1 cellular context compared by ENCODE assay signal in genomic region chr10:95693668-95694534, GRCh38.
TF ChIP-seq lines count a peak whose summit lies in the region.

TCTN3 (minus strand) TSS chr10:95693927; CDS start chr10:95693899, 28 bp downstream.

TF ChIP-seq in HepG2, 621 proteins besides CTCF, POLR2A, EP300 and RAD21 (continued from another document):
- TF ChIP-seq ZNF292 (CRISPR knock-in tag; IDR thresholded peaks at IDR 0.05; ENCODE audit: borderline replicate concordance, low read depth) (no peak; the same call in 1 of the 2 replicates), ZNF260 (CRISPR knock-in tag; IDR thresholded peaks at IDR 0.05; ENCODE audit: borderline replicate concordance, low read depth) (no peak), ERF (CRISPR knock-in tag; IDR thresholded peaks at IDR 0.05) (0 out of 2 replicates have a peak, but pooled peaks have one; percentile 59), CBX5 (CRISPR knock-in tag; IDR thresholded peaks at IDR 0.05; ENCODE audit: borderline replicate concordance) (peak; percentile 82; the same call in 1 of the 2 replicates), MEIS2 (CRISPR knock-in tag; IDR thresholded peaks at IDR 0.05) (no peak), MXD4 (CRISPR knock-in tag; IDR thresholded peaks at IDR 0.05) (peak; percentile 88; the same call in 1 of the 2 replicates), ZFP37 (CRISPR knock-in tag; IDR thresholded peaks at IDR 0.05; ENCODE audit: borderline replicate concordance) (0 out of 2 replicates have a peak, but pooled peaks have one; percentile 24), TBX3 (IDR thresholded peaks at IDR 0.05; ENCODE audit: borderline replicate concordance) (no peak), SOX6 (IDR thresholded peaks at IDR 0.05) (no peak), SOX6 (CRISPR knock-in tag; IDR thresholded peaks at IDR 0.05) (peak; percentile 73), MYNN (CRISPR knock-in tag; IDR thresholded peaks at IDR 0.05; ENCODE audit: low read depth) (no peak), CEBPG (CRISPR knock-in tag; IDR thresholded peaks at IDR 0.05) (peak; percentile 41; the same call in 1 of the 2 replicates), ZNF619 (CRISPR knock-in tag; IDR thresholded peaks at IDR 0.05) (peak; percentile 72; the same call in 1 of the 2 replicates), ZMYM4 (CRISPR knock-in tag; IDR thresholded peaks at IDR 0.05) (peak; percentile 98), TCF7L2 (IDR thresholded peaks at IDR 0.05; ENCODE audit: low read depth, low read length) (no peak), HNRNPK (IDR thresholded peaks at IDR 0.05; ENCODE audit: low read depth, low read length, poor library complexity, severe bottlenecking) (no peak), ZNF724P (CRISPR knock-in tag; IDR thresholded peaks at IDR 0.05; ENCODE audit: borderline replicate concordance) (no peak), ZBTB34 (CRISPR knock-in tag; IDR thresholded peaks at IDR 0.05) (no peak), EZH2 (conservative IDR thresholded peaks at IDR 0.05; ENCODE audit: low read depth, low read length) (no peak), MATR3 (CRISPR knock-in tag; IDR thresholded peaks at IDR 0.05) (no peak), PHF21A (CRISPR knock-in tag; IDR thresholded peaks at IDR 0.05) (peak; percentile 76; the same call in 1 of the 2 replicates), ZNF362 (CRISPR knock-in tag; IDR thresholded peaks at IDR 0.05; ENCODE audit: borderline replicate concordance) (peak; percentile 85; the same call in 1 of the 2 replicates), ISL2 (CRISPR knock-in tag; IDR thresholded peaks at IDR 0.05) (peak; percentile 42; the same call in 1 of the 2 replicates), DZIP1 (CRISPR knock-in tag; IDR thresholded peaks at IDR 0.05) (no peak), STAT6 (CRISPR knock-in tag; IDR thresholded peaks at IDR 0.05; ENCODE audit: borderline replicate concordance) (no peak), ZSCAN22 (CRISPR knock-in tag; IDR thresholded peaks at IDR 0.05) (no peak), MTF2 (CRISPR knock-in tag; IDR thresholded peaks at IDR 0.05; ENCODE audit: borderline replicate concordance) (no peak), MTERF4 (CRISPR knock-in tag; IDR thresholded peaks at IDR 0.05) (no peak), MBNL3 (CRISPR knock-in tag; conservative IDR thresholded peaks at IDR 0.05) (no peak), TFDP2 (CRISPR knock-in tag; IDR thresholded peaks at IDR 0.05) (peak; percentile 42; the same call in 1 of the 2 replicates), SMAD3 (CRISPR knock-in tag; IDR thresholded peaks at IDR 0.05) (peak; percentile 25; the same call in 1 of the 2 replicates), SALL1 (CRISPR knock-in tag; IDR thresholded peaks at IDR 0.05) (peak; percentile 77), KDM2A (CRISPR knock-in tag; IDR thresholded peaks at IDR 0.05; ENCODE audit: borderline replicate concordance, low read depth) (peak; percentile 92), MTA3 (CRISPR knock-in tag; IDR thresholded peaks at IDR 0.05) (no peak), PRMT3 (CRISPR knock-in tag; IDR thresholded peaks at IDR 0.05; ENCODE audit: borderline replicate concordance, low read depth) (no peak), TOPORS (CRISPR knock-in tag; IDR thresholded peaks at IDR 0.05) (peak; percentile 52; the same call in 1 of the 2 replicates), PLSCR1 (CRISPR knock-in tag; IDR thresholded peaks at IDR 0.05; ENCODE audit: borderline replicate concordance) (no peak), ZNF282 (IDR thresholded peaks at IDR 0.05; ENCODE audit: partially characterized antibody) (no peak), TFE3 (CRISPR knock-in tag; IDR thresholded peaks at IDR 0.05) (no peak; the same call in 1 of the 2 replicates), RBFOX2 (IDR thresholded peaks at IDR 0.05; ENCODE audit: low read depth, low read length) (peak; percentile 81), KLF9 (CRISPR knock-in tag; IDR thresholded peaks at IDR 0.05; ENCODE audit: low read depth) (no peak), RORA (CRISPR knock-in tag; IDR thresholded peaks at IDR 0.05) (no peak)
